1 cellular context compared by ENCODE assay signal in the genomic region with DNA sequence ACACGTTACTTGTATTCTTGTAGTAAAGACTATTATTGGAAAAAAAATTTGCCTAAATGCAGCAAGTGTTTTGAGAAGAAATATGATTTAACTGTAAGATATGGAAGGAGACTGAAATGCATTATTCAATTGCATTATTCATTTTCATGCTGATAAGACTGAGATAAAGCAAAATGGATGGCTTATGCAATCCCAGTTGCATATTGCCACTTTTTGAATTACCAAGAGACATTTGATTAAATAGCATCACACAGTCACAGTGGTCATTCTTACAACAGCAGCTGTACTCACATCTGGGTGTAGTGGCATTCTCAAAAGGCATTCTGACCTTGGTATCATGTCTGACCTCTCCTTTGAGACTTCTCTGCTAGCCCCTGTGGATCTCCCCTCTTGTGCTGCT.
A peak's percentile ranks its signal among the peaks of the same experiment; 100 is the strongest.
TF ChIP-seq lines count a peak whose summit lies in the region.

No MANE protein-coding gene starts in this region.

TF ChIP-seq in SK-N-SH, 30 proteins besides CTCF, POLR2A, EP300 and RAD21 (continued from another document):
- TF ChIP-seq, protein P1, sequence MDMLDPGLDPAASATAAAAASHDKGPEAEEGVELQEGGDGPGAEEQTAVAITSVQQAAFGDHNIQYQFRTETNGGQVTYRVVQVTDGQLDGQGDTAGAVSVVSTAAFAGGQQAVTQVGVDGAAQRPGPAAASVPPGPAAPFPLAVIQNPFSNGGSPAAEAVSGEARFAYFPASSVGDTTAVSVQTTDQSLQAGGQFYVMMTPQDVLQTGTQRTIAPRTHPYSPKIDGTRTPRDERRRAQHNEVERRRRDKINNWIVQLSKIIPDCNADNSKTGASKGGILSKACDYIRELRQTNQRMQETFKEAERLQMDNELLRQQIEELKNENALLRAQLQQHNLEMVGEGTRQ (IDR thresholded peaks at IDR 0.05; ENCODE audit: borderline replicate concordance, low read depth, low read length), result no peak
- TF ChIP-seq RCOR1 (IDR thresholded peaks at IDR 0.05; ENCODE audit: low read length), result peak; percentile 79; the same call in 1 of the 2 replicates
TF ChIP-seq in SK-N-SH: peak in this region for 3.
